2 cellular contexts compared by ENCODE assay signal in the genomic region with DNA sequence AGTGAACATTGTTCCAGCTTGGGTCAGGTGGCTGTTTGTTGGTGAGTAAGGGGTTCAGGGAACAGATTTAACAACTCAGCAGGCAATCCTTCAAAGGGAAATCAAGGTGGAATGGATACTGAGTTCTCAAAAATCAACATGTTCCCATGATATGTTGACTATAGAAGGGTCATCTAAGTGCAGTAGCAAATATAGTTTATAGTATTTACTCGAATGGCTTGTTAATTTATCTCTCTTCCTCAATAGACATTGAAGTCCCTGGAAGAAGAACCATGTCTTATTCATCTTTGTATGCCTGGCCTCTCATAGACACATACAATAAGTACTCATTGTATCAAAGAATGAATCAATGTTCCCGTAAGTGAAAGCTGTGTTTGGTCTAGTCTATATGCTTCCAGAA.
TF ChIP-seq lines count a peak whose summit lies in the region.

No MANE protein-coding gene starts in this region.

TF ChIP-seq in IMR-90, 13 proteins besides CTCF, POLR2A, EP300 and RAD21:
- TF ChIP-seq NFE2L2 (IDR thresholded peaks at IDR 0.05; ENCODE audit: low read depth, low read length) (no peak), RCOR1 (IDR thresholded peaks at IDR 0.05; ENCODE audit: insufficient replicate concordance, low read length) (no peak), BHLHE40 (IDR thresholded peaks at IDR 0.05; ENCODE audit: low read depth, low read length) (no peak), MAZ (IDR thresholded peaks at IDR 0.05; ENCODE audit: borderline replicate concordance, low read depth, low read length) (no peak), MAFK (IDR thresholded peaks at IDR 0.05; ENCODE audit: low read depth, low read length) (no peak)
- TF ChIP-seq, protein P1, sequence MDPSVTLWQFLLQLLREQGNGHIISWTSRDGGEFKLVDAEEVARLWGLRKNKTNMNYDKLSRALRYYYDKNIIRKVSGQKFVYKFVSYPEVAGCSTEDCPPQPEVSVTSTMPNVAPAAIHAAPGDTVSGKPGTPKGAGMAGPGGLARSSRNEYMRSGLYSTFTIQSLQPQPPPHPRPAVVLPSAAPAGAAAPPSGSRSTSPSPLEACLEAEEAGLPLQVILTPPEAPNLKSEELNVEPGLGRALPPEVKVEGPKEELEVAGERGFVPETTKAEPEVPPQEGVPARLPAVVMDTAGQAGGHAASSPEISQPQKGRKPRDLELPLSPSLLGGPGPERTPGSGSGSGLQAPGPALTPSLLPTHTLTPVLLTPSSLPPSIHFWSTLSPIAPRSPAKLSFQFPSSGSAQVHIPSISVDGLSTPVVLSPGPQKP (IDR thresholded peaks at IDR 0.05; ENCODE audit: borderline replicate concordance, low read depth, low read length) = no peak

TF ChIP-seq in liver, 16 proteins besides CTCF, POLR2A, EP300 and RAD21:
- TF ChIP-seq FOXA1 (IDR thresholded peaks at IDR 0.05) (no peak), YY1 (IDR thresholded peaks at IDR 0.05) (no peak), FOXA2 (IDR thresholded peaks at IDR 0.05) (no peak), RXRA (IDR thresholded peaks at IDR 0.05) (no peak), GABPA (IDR thresholded peaks at IDR 0.05 in 1 of 2, conservative IDR thresholded peaks at IDR 0.05 in 1 of 2) (no peak), HNF4A (conservative IDR thresholded peaks at IDR 0.05) (no peak), JUND (IDR thresholded peaks at IDR 0.05) (no peak)
- TF ChIP-seq, protein P2, sequence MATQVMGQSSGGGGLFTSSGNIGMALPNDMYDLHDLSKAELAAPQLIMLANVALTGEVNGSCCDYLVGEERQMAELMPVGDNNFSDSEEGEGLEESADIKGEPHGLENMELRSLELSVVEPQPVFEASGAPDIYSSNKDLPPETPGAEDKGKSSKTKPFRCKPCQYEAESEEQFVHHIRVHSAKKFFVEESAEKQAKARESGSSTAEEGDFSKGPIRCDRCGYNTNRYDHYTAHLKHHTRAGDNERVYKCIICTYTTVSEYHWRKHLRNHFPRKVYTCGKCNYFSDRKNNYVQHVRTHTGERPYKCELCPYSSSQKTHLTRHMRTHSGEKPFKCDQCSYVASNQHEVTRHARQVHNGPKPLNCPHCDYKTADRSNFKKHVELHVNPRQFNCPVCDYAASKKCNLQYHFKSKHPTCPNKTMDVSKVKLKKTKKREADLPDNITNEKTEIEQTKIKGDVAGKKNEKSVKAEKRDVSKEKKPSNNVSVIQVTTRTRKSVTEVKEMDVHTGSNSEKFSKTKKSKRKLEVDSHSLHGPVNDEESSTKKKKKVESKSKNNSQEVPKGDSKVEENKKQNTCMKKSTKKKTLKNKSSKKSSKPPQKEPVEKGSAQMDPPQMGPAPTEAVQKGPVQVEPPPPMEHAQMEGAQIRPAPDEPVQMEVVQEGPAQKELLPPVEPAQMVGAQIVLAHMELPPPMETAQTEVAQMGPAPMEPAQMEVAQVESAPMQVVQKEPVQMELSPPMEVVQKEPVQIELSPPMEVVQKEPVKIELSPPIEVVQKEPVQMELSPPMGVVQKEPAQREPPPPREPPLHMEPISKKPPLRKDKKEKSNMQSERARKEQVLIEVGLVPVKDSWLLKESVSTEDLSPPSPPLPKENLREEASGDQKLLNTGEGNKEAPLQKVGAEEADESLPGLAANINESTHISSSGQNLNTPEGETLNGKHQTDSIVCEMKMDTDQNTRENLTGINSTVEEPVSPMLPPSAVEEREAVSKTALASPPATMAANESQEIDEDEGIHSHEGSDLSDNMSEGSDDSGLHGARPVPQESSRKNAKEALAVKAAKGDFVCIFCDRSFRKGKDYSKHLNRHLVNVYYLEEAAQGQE (IDR thresholded peaks at IDR 0.05) = no peak
- TF ChIP-seq, protein P3, sequence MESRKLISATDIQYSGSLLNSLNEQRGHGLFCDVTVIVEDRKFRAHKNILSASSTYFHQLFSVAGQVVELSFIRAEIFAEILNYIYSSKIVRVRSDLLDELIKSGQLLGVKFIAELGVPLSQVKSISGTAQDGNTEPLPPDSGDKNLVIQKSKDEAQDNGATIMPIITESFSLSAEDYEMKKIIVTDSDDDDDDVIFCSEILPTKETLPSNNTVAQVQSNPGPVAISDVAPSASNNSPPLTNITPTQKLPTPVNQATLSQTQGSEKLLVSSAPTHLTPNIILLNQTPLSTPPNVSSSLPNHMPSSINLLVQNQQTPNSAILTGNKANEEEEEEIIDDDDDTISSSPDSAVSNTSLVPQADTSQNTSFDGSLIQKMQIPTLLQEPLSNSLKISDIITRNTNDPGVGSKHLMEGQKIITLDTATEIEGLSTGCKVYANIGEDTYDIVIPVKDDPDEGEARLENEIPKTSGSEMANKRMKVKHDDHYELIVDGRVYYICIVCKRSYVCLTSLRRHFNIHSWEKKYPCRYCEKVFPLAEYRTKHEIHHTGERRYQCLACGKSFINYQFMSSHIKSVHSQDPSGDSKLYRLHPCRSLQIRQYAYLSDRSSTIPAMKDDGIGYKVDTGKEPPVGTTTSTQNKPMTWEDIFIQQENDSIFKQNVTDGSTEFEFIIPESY (IDR thresholded peaks at IDR 0.05) = no peak
- TF ChIP-seq, protein P4, sequence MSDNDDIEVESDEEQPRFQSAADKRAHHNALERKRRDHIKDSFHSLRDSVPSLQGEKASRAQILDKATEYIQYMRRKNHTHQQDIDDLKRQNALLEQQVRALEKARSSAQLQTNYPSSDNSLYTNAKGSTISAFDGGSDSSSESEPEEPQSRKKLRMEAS (IDR thresholded peaks at IDR 0.05) = no peak
- TF ChIP-seq, protein P5, sequence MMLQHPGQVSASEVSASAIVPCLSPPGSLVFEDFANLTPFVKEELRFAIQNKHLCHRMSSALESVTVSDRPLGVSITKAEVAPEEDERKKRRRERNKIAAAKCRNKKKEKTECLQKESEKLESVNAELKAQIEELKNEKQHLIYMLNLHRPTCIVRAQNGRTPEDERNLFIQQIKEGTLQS (IDR thresholded peaks at IDR 0.05) = no peak
